17 cellular contexts compared by ENCODE assay signal in genomic region chr4:42344260-42344659, GRCh38. TPM values are rescaled to one million over a fixed set of nuclear protein-coding genes. Genes with fewer than 3 reads are reported as not detected.
A peak's percentile ranks its signal among the peaks of the same experiment; 100 is the strongest.
DNase-seq lines count a peak whose midpoint lies in the region; ATAC-seq and FAIRE-seq lines count a peak whose summit lies in the region.
"Had no signal": no experiment of that assay in that cellular context is flagged by ENCODE, and none has a peak within 500 bp of the region (broad histone marks: within the 10 kb centered on the region; RNA-seq: fewer than 3 reads in every experiment).

No MANE protein-coding gene starts in this region.

- peaks cover 7% of the 10 kb centered on the region for H3K27me3 Mint-ChIP-seq in memory B cell
- H3K27me3 Mint-ChIP-seq: type B pancreatic cell had no signal

- no peak for DNase-seq in GM18507 (ENCODE audit: extremely low spot score, insufficient read length, low read depth)
- DNase-seq in memory B cell (ENCODE audit: low spot score in 2 of 2), result no peak
- DNase-seq in HT-29 (ENCODE audit: low spot score), result no peak
- no peak for DNase-seq in left ventricle myocardium superior
- no peak for DNase-seq in NOMO-1 (lab: John Stamatoyannopoulos, UW; ENCODE audit: unreplicated experiment in 2 of 2)
- DNase-seq: activated CD4-positive, CD25-positive, alpha-beta regulatory T cell treated with anti-CD3 and anti-CD28 coated beads, Interleukin-2, amount 50 U/mL, for 72 hours; foreskin keratinocyte; GDM1; H9; NCI-H446; stimulated activated naive CD4-positive, alpha-beta T cell treated with Interleukin-2 at 50 U/mL for 16 hours had no signal

- peak; percentile 56 for FAIRE-seq in GM18507 (lab: Jason Lieb, UNC)
- FAIRE-seq: D721Med, endothelial cell of umbilical vein had no signal

- ATAC-seq in GM21447 (IDR thresholded peaks at IDR 0.05; ENCODE audit: unreplicated experiment) (peak; percentile 66), HG03039 (IDR thresholded peaks at IDR 0.05; ENCODE audit: unreplicated experiment) (peak; percentile 79), memory B cell (ENCODE audit: low read depth) (no peak), HG03135 (IDR thresholded peaks at IDR 0.05; ENCODE audit: unreplicated experiment) (no peak), left ventricle myocardium superior (no peak)
- ATAC-seq: foreskin keratinocyte had no signal

- H3K27ac Mint-ChIP-seq in memory B cell, result no peak overlapping the region
- H3K27ac Mint-ChIP-seq: H9, type B pancreatic cell had no signal

- H3K4me1 Mint-ChIP-seq in memory B cell, result peaks cover 12% of the 10 kb centered on the region

- no peaks in the 10 kb centered on the region for H3K36me3 Mint-ChIP-seq in memory B cell
- H3K36me3 Mint-ChIP-seq: type B pancreatic cell had no signal

- no peaks in the 10 kb centered on the region for H3K9me3 Mint-ChIP-seq in memory B cell
- H3K9me3 Mint-ChIP-seq: H9, type B pancreatic cell had no signal

- intact Hi-C loops in left ventricle myocardium superior (cut with micrococcal nuclease), result no loop called here

- peak overlapping the region; percentile 43 for H3K4me3 Mint-ChIP-seq in memory B cell
- H3K4me3 Mint-ChIP-seq: H9, type B pancreatic cell had no signal

RNA-seq across cellular contexts. Expression of gene SHISA3, which starts 53.0 kb away (rescaled TPM):
- total RNA-seq in HT-29 (2014; rRNA removed; shearing (Covaris generic)), result not detected in 2 replicates
- 5.4 TPM for total RNA-seq in left ventricle myocardium superior
- total RNA-seq: foreskin keratinocyte had no signal

Comparison
In these comparisons a context has a peak if more than half of its experiments do, and no peak if none do; other contexts are left out.
1. ATAC-seq: peak in GM21447 (single experiment) and HG03039 (single experiment); none in memory B cell (single experiment), HG03135 (single experiment) and left ventricle myocardium superior (single experiment).